20 cellular contexts compared by ENCODE assay signal in the genomic region with DNA sequence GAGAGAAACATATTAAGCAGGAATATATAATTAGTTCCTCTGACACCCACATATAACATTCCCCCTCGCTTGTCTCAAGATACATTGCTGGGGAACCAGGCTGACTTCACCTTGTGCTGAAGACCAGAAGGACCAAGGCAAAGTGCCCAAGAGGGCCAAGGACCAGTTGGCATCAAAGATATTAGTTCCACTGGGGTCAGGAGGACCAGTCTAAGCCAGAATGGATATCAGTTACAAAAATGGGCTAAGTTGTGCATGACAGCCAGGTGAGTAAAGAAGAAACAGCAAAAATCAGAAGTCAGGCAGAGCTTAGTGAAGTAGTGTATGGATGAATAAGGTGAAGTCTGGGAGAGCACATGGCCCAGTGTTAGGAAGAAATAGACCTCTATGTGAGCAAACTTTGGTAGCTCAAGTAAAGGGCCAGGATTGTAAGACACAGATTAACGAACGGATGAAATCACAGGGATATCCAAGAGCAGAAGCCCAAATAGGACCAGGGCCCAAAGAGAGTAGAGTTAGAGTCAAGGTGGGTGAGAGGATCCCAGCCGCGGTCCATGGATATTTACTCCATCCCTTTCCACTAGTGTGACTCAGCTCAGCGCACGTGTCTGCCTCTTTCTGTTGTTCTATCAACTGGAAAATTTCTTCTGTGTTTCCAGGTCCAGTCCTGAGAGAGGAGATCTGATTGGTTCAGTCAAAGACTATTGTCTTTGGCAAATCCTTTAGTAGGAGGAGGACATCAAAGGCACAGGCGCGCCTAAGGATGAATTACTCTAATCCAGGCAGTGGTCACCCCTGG. TPM values are rescaled to one million over a fixed set of nuclear protein-coding genes. Genes with fewer than 3 reads are reported as not detected.
DNase-seq lines count a peak whose midpoint lies in the region; ATAC-seq and TF ChIP-seq lines count a peak whose summit lies in the region.
"Had no signal": no experiment of that assay in that cellular context is flagged by ENCODE, and none has a peak within 500 bp of the region (broad histone marks: within the 10 kb centered on the region; RNA-seq: fewer than 3 reads in every experiment).

No MANE protein-coding gene starts in this region.

- H4K20me1 ChIP-seq in osteoblast (ENCODE audit: insufficient read depth, low read length): peaks cover 83% of the 10 kb centered on the region

- 88 to 89% methylated on average over 9 of the region's 9 CpGs for WGBS in heart right ventricle, 2 donors

- no peak overlapping the region for H2AFZ ChIP-seq in osteoblast (ENCODE audit: low read length)
- H2AFZ ChIP-seq: parathyroid adenoma had no signal

- peaks cover 100% of the 10 kb centered on the region for H3K79me2 ChIP-seq in osteoblast (ENCODE audit: insufficient read depth, low read length)
- H3K79me2 ChIP-seq: parathyroid adenoma had no signal

- no peak overlapping the region for H3K4me3 ChIP-seq in heart right ventricle
- H3K4me3 ChIP-seq in osteoblast (ENCODE audit: insufficient read depth, low read length): peak overlapping the region; percentile 51
- H3K4me3 ChIP-seq in tibial artery: peak overlapping the region; percentile 67 to 70
- H3K4me3 ChIP-seq: A549, upper lobe of left lung had no signal

- no peak for DNase-seq in heart right ventricle
- no peak for DNase-seq in Right ventricle myocardium inferior (ENCODE audit: missing footprints)
- peak; percentile 87 to 92 for DNase-seq in dermis microvascular lymphatic vessel endothelial cell (ENCODE audit: low read depth in 2 of 2)
- DNase-seq in osteoblast (ENCODE audit: insufficient read length, low spot score, missing footprints): no peak
- DNase-seq in tibial artery: peak in 1 of 2 donors; percentile 41
- no peak for DNase-seq in stimulated activated naive CD4-positive, alpha-beta T cell treated with Interleukin-2 at 50 U/mL for 16 hours (lab: John Stamatoyannopoulos, UW)
- DNase-seq in inferior parietal cortex (ENCODE audit: extremely low spot score): no peak
- DNase-seq: activated effector memory CD4-positive, alpha-beta T cell treated with Interleukin-2 at 50 U/mL for 16 hours; DMS 273 treated with DMSO at 0.1 percent for 48 hours; endodermal cell; foreskin fibroblast; HFFc6; NCI-H1436; NCI-H748 treated with DMSO at 0.1 percent for 48 hours; spleen; upper lobe of left lung had no signal

- H3K9me3 ChIP-seq in heart right ventricle (no peaks in the 10 kb centered on the region), osteoblast (ENCODE audit: low read depth, low read length) (no peaks in the 10 kb centered on the region), tibial artery (no peaks in the 10 kb centered on the region)
- H3K9me3 ChIP-seq: A549, spleen, upper lobe of left lung had no signal

- intact Hi-C loops in heart right ventricle (cut with DNase I) (loop anchor here in 7 of 10 donors (5.0 to 10.0 kb wide), 9 partner anchors 43 to 150 kb away; no protein-coding TSS in a partner anchor), Right ventricle myocardium inferior (cut with DNase I) (loop anchor here (5.0 kb wide), 1 partner anchor 108 kb away; no protein-coding TSS in a partner anchor), tibial artery (cut with DNase I; ENCODE audit: low total_unique reads) (loop anchor here (5.0 kb wide), 1 partner anchor 53 kb away; no protein-coding TSS in a partner anchor)

- H3K27me3 ChIP-seq in heart right ventricle (no peaks in the 10 kb centered on the region), osteoblast (ENCODE audit: insufficient read depth, low read length) (no peaks in the 10 kb centered on the region), tibial artery (no peaks in the 10 kb centered on the region)
- H3K27me3 ChIP-seq: spleen, upper lobe of left lung had no signal

- TF ChIP-seq CTCF in heart right ventricle (IDR thresholded peaks at IDR 0.05): no peak
- no peak for TF ChIP-seq CTCF in osteoblast (IDR thresholded peaks at IDR 0.05; ENCODE audit: extremely low read depth, low read depth, low read length)
- TF ChIP-seq CTCF in tibial artery (IDR thresholded peaks at IDR 0.05): no peak

- H3K4me1 ChIP-seq in heart right ventricle (peaks cover 10 to 89% (median 68%) of the 10 kb centered on the region in 9 donors), osteoblast (ENCODE audit: insufficient read depth, low read length) (peaks cover 74% of the 10 kb centered on the region), tibial artery (peaks cover 0 to 69% (median 35%) of the 10 kb centered on the region in 4 donors)

- H3K4me2 ChIP-seq in osteoblast (ENCODE audit: insufficient read depth, low read length): peak overlapping the region; percentile 90
- H3K4me2 ChIP-seq: A549 had no signal

- H3K27ac ChIP-seq in heart right ventricle (peak overlapping the region in 7 of 10 donors; percentile 6 to 97 (median 92)), osteoblast (ENCODE audit: low read depth, low read length) (peak overlapping the region; percentile 94), tibial artery (peak overlapping the region; percentile 89 to 94)
- H3K27ac ChIP-seq: A549, C4-2B, parathyroid adenoma, upper lobe of left lung had no signal

- ATAC-seq in heart right ventricle (no peak), Right ventricle myocardium inferior (no peak), GM21737 (IDR thresholded peaks at IDR 0.05; ENCODE audit: unreplicated experiment) (no peak)
- ATAC-seq: A549 had no signal

- H3K36me3 ChIP-seq in heart right ventricle (peaks cover 0 to 18% (median 0%) of the 10 kb centered on the region in 9 donors), osteoblast (ENCODE audit: insufficient read depth, low read length) (peaks cover 72% of the 10 kb centered on the region), tibial artery (peaks cover 0 to 12% (median 0%) of the 10 kb centered on the region in 3 donors)
- H3K36me3 ChIP-seq: spleen had no signal

RNA-seq across cellular contexts. Expression of a gene that starts 5.0 kb away (rescaled TPM):
- total RNA-seq in heart right ventricle: 100 to 1,000 TPM in 9 of 10 donors, 10 to 100 TPM in 1; 96.6 to 180 (median 132) TPM
- polyA plus RNA-seq in heart right ventricle: 100 to 1,000 TPM in 1 of 2 donors, 10 to 100 TPM in 1; 69.9 to 119 TPM
- 99.1 TPM for total RNA-seq in Right ventricle myocardium inferior
- total RNA-seq in dermis microvascular lymphatic vessel endothelial cell: 229 and 313 TPM in 2 replicates
- 1,075 and 1,123 TPM in 2 replicates for total RNA-seq in osteoblast

Comparison
In these comparisons a context has a peak if more than half of its experiments do, and no peak if none do; other contexts are left out.
1. DNase-seq: peak in dermis microvascular lymphatic vessel endothelial cell (2 of 2); none in heart right ventricle (0 of 2), Right ventricle myocardium inferior (single experiment), osteoblast (single experiment), stimulated activated naive CD4-positive, alpha-beta T cell treated with Interleukin-2 at 50 U/mL for 16 hours (single experiment) and inferior parietal cortex (single experiment).
2. H3K4me3 ChIP-seq: peak in osteoblast (single experiment) and tibial artery (2 of 2); none in heart right ventricle (0 of 10).
3. Peak in every context shown above with its lines, with median percentiles within 50 percentile points of each other: H3K27ac ChIP-seq.